8 cellular contexts compared by ENCODE assay signal in genomic region chr19:39030854-39031367, GRCh38. TPM values are rescaled to one million over a fixed set of nuclear protein-coding genes. Genes with fewer than 3 reads are reported as not detected.
DNase-seq lines count a peak whose midpoint lies in the region; ATAC-seq and TF ChIP-seq lines count a peak whose summit lies in the region.

No MANE protein-coding gene starts in this region.

- H3K9me3 ChIP-seq in mesodermal cell (ENCODE audit: control insufficient read depth, low read length), result peaks cover 9% of the 10 kb centered on the region

- peak overlapping the region; percentile 65 for H3K4me3 Mint-ChIP-seq in stimulated activated naive CD8-positive, alpha-beta T cell treated with anti-CD3 and anti-CD28 coated beads, Interleukin-15, Interleukin-2, amounts not matched to agents 100 ng/mL and 50 ng/mL, for 24 hours

- peaks cover 10% of the 10 kb centered on the region for H3K4me1 Mint-ChIP-seq in stimulated activated naive CD8-positive, alpha-beta T cell treated with anti-CD3 and anti-CD28 coated beads, Interleukin-15, Interleukin-2, amounts not matched to agents 100 ng/mL and 50 ng/mL, for 24 hours (ENCODE audit: low read depth)

- no peaks in the 10 kb centered on the region for H3K27me3 ChIP-seq in brain microvascular endothelial cell (replicated peaks)

- H3K36me3 ChIP-seq in brain microvascular endothelial cell (replicated peaks) (no peaks in the 10 kb centered on the region), mesodermal cell (ENCODE audit: control insufficient read depth, insufficient read depth, low read length) (peaks cover 5% of the 10 kb centered on the region)

- H3K36me3 Mint-ChIP-seq in stimulated activated naive CD8-positive, alpha-beta T cell treated with anti-CD3 and anti-CD28 coated beads, Interleukin-15, Interleukin-2, amounts not matched to agents 100 ng/mL and 50 ng/mL, for 24 hours (ENCODE audit: low read depth), result no peaks in the 10 kb centered on the region

- in situ Hi-C loops in brain microvascular endothelial cell (cut with HindIII; ENCODE audit: low pct_ligation_motif_present, low sequenced_read_pairs), result no loop called here

- H3K27ac ChIP-seq in brain microvascular endothelial cell (no peak overlapping the region), mesodermal cell (ENCODE audit: low read depth, low read length, severe bottlenecking) (no peak overlapping the region)

- H3K4me1 ChIP-seq in mesodermal cell (ENCODE audit: control insufficient read depth, insufficient read depth, low read length, poor library complexity, severe bottlenecking), result no peaks in the 10 kb centered on the region

- 16 to 28% methylated on average over 9 to 10 of the region's 11 CpGs for WGBS in mesodermal cell (ENCODE audit: insufficient coverage in 2 of 2), 2 experiments

- H3K4me3 ChIP-seq in brain microvascular endothelial cell (ENCODE audit: low read depth, low read length), result peak overlapping the region; percentile 63
- peak overlapping the region; percentile 60 for H3K4me3 ChIP-seq in mesodermal cell (ENCODE audit: extremely low read depth, insufficient read depth, low read length, poor library complexity, severe bottlenecking)

- TF ChIP-seq CTCF in brain microvascular endothelial cell (IDR thresholded peaks at IDR 0.05; ENCODE audit: low read depth, low read length, missing control alignments), result no peak

- H3K9me3 Mint-ChIP-seq in stimulated activated naive CD8-positive, alpha-beta T cell treated with anti-CD3 and anti-CD28 coated beads, Interleukin-15, Interleukin-2, amounts not matched to agents 100 ng/mL and 50 ng/mL, for 24 hours, result no peaks in the 10 kb centered on the region

- H3K27me3 Mint-ChIP-seq in stimulated activated naive CD8-positive, alpha-beta T cell treated with anti-CD3 and anti-CD28 coated beads, Interleukin-15, Interleukin-2, amounts not matched to agents 100 ng/mL and 50 ng/mL, for 24 hours, result peaks cover 13% of the 10 kb centered on the region

- no peak overlapping the region for H3K27ac Mint-ChIP-seq in stimulated activated naive CD8-positive, alpha-beta T cell treated with anti-CD3 and anti-CD28 coated beads, Interleukin-15, Interleukin-2, amounts not matched to agents 100 ng/mL and 50 ng/mL, for 24 hours

- no peak for DNase-seq in stimulated activated naive CD8-positive, alpha-beta T cell treated with anti-CD3 and anti-CD28 coated beads, Interleukin-15, Interleukin-2, amounts not matched to agents 100 U/mL and 50 U/mL, for 24 hours
- DNase-seq in brain microvascular endothelial cell (no peak), NK-92 (lab: John Stamatoyannopoulos, UW; ENCODE audit: unreplicated experiment) (no peak), SHP77 (lab: John Stamatoyannopoulos, UW) (no peak), AG20443 (ENCODE audit: low spot score) (no peak)
- DNase-seq in NK-92 treated with Interleukin-12 subunit alpha and Interleukin-12 subunit beta, amount 100 ng/mL, for 24 hours (lab: John Stamatoyannopoulos, UW), result no peak

- ATAC-seq in stimulated activated naive CD8-positive, alpha-beta T cell treated with anti-CD3 and anti-CD28 coated beads, Interleukin-15, Interleukin-2, amounts not matched to agents 100 U/mL and 50 U/mL, for 24 hours, result no peak

RNA-seq across cellular contexts. Expression of gene FBXO27, which starts 1.4 kb away (rescaled TPM):
- polyA plus RNA-seq in mesodermal cell (2013, experiment 1 of 2), result 2.9 TPM
- 2.1 TPM for polyA plus RNA-seq in mesodermal cell (2013, experiment 2 of 2)

RNA-seq across cellular contexts. Expression of gene ACP7, which starts 53.3 kb away (rescaled TPM):
- polyA plus RNA-seq in mesodermal cell (2013, experiment 1 of 2), result not detected
- not detected for polyA plus RNA-seq in mesodermal cell (2013, experiment 2 of 2)

RNA-seq across cellular contexts. Expression of gene FBXO17, which starts 55.4 kb away (rescaled TPM):
- polyA plus RNA-seq in mesodermal cell (2013, experiment 1 of 2), result 24.3 TPM
- 21.7 TPM for polyA plus RNA-seq in mesodermal cell (2013, experiment 2 of 2)
